ENCODE assay signal across 8 cellular contexts in the genomic region with DNA sequence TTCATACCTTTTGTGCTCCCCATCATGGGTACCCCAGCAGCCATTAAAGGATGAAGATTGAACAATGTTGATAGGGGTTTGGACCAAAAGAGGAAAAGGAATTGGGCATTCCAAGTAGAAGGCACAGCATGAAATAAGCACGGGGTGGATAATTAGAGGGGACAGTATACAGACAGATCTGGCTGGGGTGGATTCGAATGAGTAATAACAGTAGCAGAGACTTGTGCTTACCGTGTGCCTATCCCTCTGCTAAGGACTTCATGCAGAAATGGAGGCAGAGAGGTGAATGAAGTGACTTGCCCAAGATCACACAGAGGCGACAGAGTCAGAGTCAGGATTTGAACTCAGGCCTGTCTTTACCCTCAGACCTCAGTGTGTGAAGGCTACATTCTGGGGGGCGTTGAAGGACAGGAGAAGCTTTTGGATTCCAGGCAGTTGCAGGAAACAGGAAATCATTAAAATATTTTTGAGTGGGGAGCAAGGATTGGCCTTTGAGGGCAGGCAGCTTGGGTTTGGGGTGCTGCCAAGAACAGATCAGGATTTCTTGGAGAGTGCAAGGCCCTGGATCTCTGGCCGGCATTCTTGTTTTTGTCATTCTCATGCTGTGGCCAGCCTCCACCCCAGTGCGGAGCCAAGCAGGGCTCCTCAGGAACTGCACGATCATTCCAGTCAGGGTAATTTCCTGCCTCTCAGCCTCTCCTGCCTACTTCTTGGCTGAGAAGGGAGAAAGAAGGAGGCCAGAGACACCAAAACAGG. TPM values are rescaled to one million over a fixed set of nuclear protein-coding genes. Genes with fewer than 3 reads are reported as not detected.
DNase-seq lines count a peak whose midpoint lies in the region; ATAC-seq and TF ChIP-seq lines count a peak whose summit lies in the region.

No MANE protein-coding gene starts in this region.

- H3K14ac ChIP-seq in trophoblast cell (ENCODE audit: low read length) = no peak overlapping the region

- peaks cover 2% of the 10 kb centered on the region for H3K9me3 ChIP-seq in trophoblast cell (ENCODE audit: insufficient read depth, low read depth, low read length)

- H3K4me3 ChIP-seq in cardiac fibroblast (replicated peaks in 1 of 2; ENCODE audit: low read depth in 2 of 2, low read length in 2 of 2) = no peak overlapping the region
- no peak overlapping the region for H3K4me3 ChIP-seq in trophoblast cell (ENCODE audit: low read depth, low read length)

- H3K79me2 ChIP-seq in trophoblast cell (ENCODE audit: control insufficient read depth, insufficient read depth, low read length, poor library complexity) = no peaks in the 10 kb centered on the region

- no peak overlapping the region for H3K4ac ChIP-seq in trophoblast cell (ENCODE audit: low read depth, low read length)

- H3K4me1 ChIP-seq in trophoblast cell (ENCODE audit: control insufficient read depth in 1 of 2, insufficient read depth in 2 of 2, low read length in 2 of 2) = no peaks in the 10 kb centered on the region

- no peak overlapping the region for H3K9ac ChIP-seq in trophoblast cell (ENCODE audit: low read length)

- no peak overlapping the region for H2BK12ac ChIP-seq in trophoblast cell (ENCODE audit: low read length)

- peaks cover 5% of the 10 kb centered on the region for H3K27me3 Mint-ChIP-seq in HFFc6 (ENCODE audit: insufficient read depth)
- H3K27me3 Mint-ChIP-seq in stimulated activated memory B cell treated with anti-CD40 and anti-IgM and Interleukin-4, amounts not matched to agents 10 μg/mL and 1 μg/mL and 100 μg/mL, for 72 hours = no peaks in the 10 kb centered on the region

- H3K4me1 Mint-ChIP-seq in HFFc6 (ENCODE audit: low read depth) = peaks cover 33% of the 10 kb centered on the region
- no peaks in the 10 kb centered on the region for H3K4me1 Mint-ChIP-seq in stimulated activated memory B cell treated with anti-CD40 and anti-IgM and Interleukin-4, amounts not matched to agents 10 μg/mL and 1 μg/mL and 100 μg/mL, for 72 hours

- no peaks in the 10 kb centered on the region for H3K79me1 ChIP-seq in trophoblast cell (ENCODE audit: low read length)

- peak; percentile 91 for DNase-seq in HFFc6
- peak; percentile 91 to 99 for DNase-seq in cardiac fibroblast (ENCODE audit: low read depth in 2 of 2)
- DNase-seq in left colon = peak; percentile 44 to 75
- DNase-seq in COLO829 (ENCODE audit: low spot score) = no peak
- DNase-seq in trophoblast cell = no peak
- DNase-seq in activated naive CD4-positive, alpha-beta T cell treated with Interleukin-2 at 50 U/mL for 16 hours = no peak

- no peaks in the 10 kb centered on the region for H3K27me3 ChIP-seq in trophoblast cell (ENCODE audit: insufficient read depth, low read length)

- H4K8ac ChIP-seq in trophoblast cell (ENCODE audit: low read depth, low read length) = no peak overlapping the region

- H2BK5ac ChIP-seq in trophoblast cell (ENCODE audit: low read depth, low read length, poor library complexity) = no peak overlapping the region

- H3K27ac Mint-ChIP-seq in HFFc6 = peak overlapping the region; percentile 98
- H3K27ac Mint-ChIP-seq in stimulated activated memory B cell treated with anti-CD40 and anti-IgM and Interleukin-4, amounts not matched to agents 10 μg/mL and 1 μg/mL and 100 μg/mL, for 72 hours = peak overlapping the region; percentile 1

- H3K18ac ChIP-seq in trophoblast cell (ENCODE audit: low read length) = no peak overlapping the region

- H4K91ac ChIP-seq in trophoblast cell (ENCODE audit: low read depth, low read length) = no peak overlapping the region

- intact Hi-C loops in left colon (cut with DNase I, micrococcal nuclease) = no loop called here

- peak; percentile 30 for ATAC-seq in left colon
- ATAC-seq in stimulated activated memory B cell treated with anti-CD40 and anti-IgM and Interleukin-4, amounts not matched to agents 10 μg/mL and 1 μg/mL and 100 μg/mL, for 72 hours = no peak
- ATAC-seq in GM21526 (IDR thresholded peaks at IDR 0.05; ENCODE audit: low FRiP score, unreplicated experiment) = no peak

- H2AK5ac ChIP-seq in trophoblast cell (ENCODE audit: low read length) = no peak overlapping the region

- no peak overlapping the region for H4K12ac ChIP-seq in trophoblast cell (ENCODE audit: low read depth, low read length)

- H3K4me3 Mint-ChIP-seq in HFFc6 = peak overlapping the region; percentile 35
- no peak overlapping the region for H3K4me3 Mint-ChIP-seq in stimulated activated memory B cell treated with anti-CD40 and anti-IgM and Interleukin-4, amounts not matched to agents 10 μg/mL and 1 μg/mL and 100 μg/mL, for 72 hours

- no peaks in the 10 kb centered on the region for H3K9me3 Mint-ChIP-seq in HFFc6
- H3K9me3 Mint-ChIP-seq in stimulated activated memory B cell treated with anti-CD40 and anti-IgM and Interleukin-4, amounts not matched to agents 10 μg/mL and 1 μg/mL and 100 μg/mL, for 72 hours = no peaks in the 10 kb centered on the region

- H2AFZ ChIP-seq in trophoblast cell (ENCODE audit: insufficient read depth, low read length, poor library complexity) = no peak overlapping the region

- no peak overlapping the region for H2BK120ac ChIP-seq in trophoblast cell (ENCODE audit: insufficient read depth, low read length, poor library complexity)

- H3K36me3 ChIP-seq in trophoblast cell (ENCODE audit: control insufficient read depth in 1 of 2, insufficient read depth in 2 of 2, low read length in 2 of 2) = peaks cover 54 to 75% of the 10 kb centered on the region in 2 experiments

- H3K27ac ChIP-seq in trophoblast cell (ENCODE audit: low read depth, low read length) = no peak overlapping the region

- TF ChIP-seq CTCF in HFFc6 (IDR thresholded peaks at IDR 0.05) = no peak
- no peak for TF ChIP-seq CTCF in cardiac fibroblast (IDR thresholded peaks at IDR 0.05; ENCODE audit: low read depth, low read length)

- WGBS in trophoblast cell (ENCODE audit: extremely low coverage, insufficient coverage, insufficient read length) = no CpG with 5 or more reads among the region's 8 CpGs

- H3K23ac ChIP-seq in trophoblast cell (ENCODE audit: low read length) = no peak overlapping the region

- no peak overlapping the region for H3K4me2 ChIP-seq in trophoblast cell (ENCODE audit: low read length)

- H3K36me3 Mint-ChIP-seq in HFFc6 (ENCODE audit: low read depth) = peaks cover 47% of the 10 kb centered on the region
- H3K36me3 Mint-ChIP-seq in stimulated activated memory B cell treated with anti-CD40 and anti-IgM and Interleukin-4, amounts not matched to agents 10 μg/mL and 1 μg/mL and 100 μg/mL, for 72 hours = peaks cover 68% of the 10 kb centered on the region

RNA-seq across cellular contexts. Expression of a gene that starts 18.7 kb away (rescaled TPM):
- 10 to 100 TPM; 46.8 to 70.0 (median 60.6) TPM for total RNA-seq in HFFc6 (2021; fragmentation: NEBNext Ultra II Directional; extraction: Animal tissue kit (Norgen Biotek cat#: 25700))
- 10 to 100 TPM; 30.5 to 31.2 TPM for total RNA-seq in left colon
- polyA plus RNA-seq in trophoblast cell (2013) = 56.3 and 56.7 TPM in 2 replicates

RNA-seq across cellular contexts. Expression of a gene that starts 19.0 kb away (rescaled TPM):
- total RNA-seq in HFFc6 (2021; fragmentation: NEBNext Ultra II Directional; extraction: Animal tissue kit (Norgen Biotek cat#: 25700)) = 10 to 100 TPM; 38.2 to 48.5 (median 45.2) TPM
- total RNA-seq in left colon = 10 to 100 TPM; 30.4 to 32.4 TPM
- 19.0 and 22.7 TPM in 2 replicates for polyA plus RNA-seq in trophoblast cell (2013)

RNA-seq across cellular contexts. Expression of a gene that starts 30.0 kb away (rescaled TPM):
- 100 to 1,000 TPM; 107 to 133 (median 124) TPM for total RNA-seq in HFFc6 (2021; fragmentation: NEBNext Ultra II Directional; extraction: Animal tissue kit (Norgen Biotek cat#: 25700))
- 10 to 100 TPM; 65.2 to 72.2 TPM for total RNA-seq in left colon
- 161 and 162 TPM in 2 replicates for polyA plus RNA-seq in trophoblast cell (2013)

RNA-seq across cellular contexts. Expression of a gene that starts 34.4 kb away (rescaled TPM):
- 10 to 100 TPM; 30.9 to 81.6 (median 68.5) TPM for total RNA-seq in HFFc6 (2021; fragmentation: NEBNext Ultra II Directional; extraction: Animal tissue kit (Norgen Biotek cat#: 25700))
- 100 to 1,000 TPM; 152 to 391 TPM for total RNA-seq in left colon
- polyA plus RNA-seq in trophoblast cell (2013) = 34.2 and 35.4 TPM in 2 replicates

RNA-seq across cellular contexts. Expression of a gene that starts 36.4 kb away (rescaled TPM):
- total RNA-seq in HFFc6 (2021; fragmentation: NEBNext Ultra II Directional; extraction: Animal tissue kit (Norgen Biotek cat#: 25700)) = 1 to 10 TPM in 1 of 6 experiments, under 1 TPM in 5; 0.37 to 1.1 (median 0.77) TPM
- total RNA-seq in left colon = 10 to 100 TPM in 1 of 2 donors, 1 to 10 TPM in 1; 7.0 to 17.8 TPM
- 0.55 and 0.79 TPM in 2 replicates for polyA plus RNA-seq in trophoblast cell (2013)

Comparison
In these comparisons a context has a peak if more than half of its experiments do, and no peak if none do; other contexts are left out.
1. DNase-seq: peak in HFFc6 (single experiment), cardiac fibroblast (2 of 2) and left colon (2 of 2); none in COLO829 (single experiment), trophoblast cell (0 of 2) and activated naive CD4-positive, alpha-beta T cell treated with Interleukin-2 at 50 U/mL for 16 hours (single experiment).